Comparison of ENCODE assay signal across 30 cellular contexts in the genomic region with DNA sequence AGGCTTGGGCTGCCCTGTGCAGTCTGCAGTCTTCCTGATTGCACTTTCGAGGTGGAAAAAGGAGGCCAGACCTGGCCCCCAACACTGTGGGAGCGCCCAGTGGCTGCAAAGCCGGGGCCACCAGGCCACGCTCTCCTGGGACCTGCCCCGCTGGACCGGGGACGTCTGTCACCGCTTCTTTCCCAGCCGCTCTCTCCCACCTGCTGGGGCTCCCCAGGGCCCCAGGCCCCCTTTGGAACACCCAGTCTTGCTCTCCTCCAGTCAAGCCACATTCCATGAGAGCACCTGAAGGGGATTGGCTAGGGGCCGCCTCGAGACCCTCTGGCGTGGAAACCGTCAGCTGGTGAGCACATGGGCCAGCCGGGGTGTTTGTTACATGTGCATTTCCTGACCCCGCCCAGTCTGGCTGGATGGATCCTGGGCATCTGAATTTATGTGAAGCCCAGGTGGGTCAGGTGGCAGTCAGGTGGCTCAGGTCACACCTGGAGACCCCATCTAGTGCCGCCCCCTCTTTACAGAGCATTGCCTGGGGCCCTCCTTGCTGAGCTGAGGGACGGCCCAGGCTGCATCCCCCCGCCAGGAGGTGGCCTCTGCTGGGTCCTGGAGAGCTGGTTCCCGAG. TPM values are rescaled to one million over a fixed set of nuclear protein-coding genes. Genes with fewer than 3 reads are reported as not detected.
"Had no signal": no experiment of that assay in that cellular context is flagged by ENCODE, and none has a peak within 500 bp of the region (broad histone marks: within the 10 kb centered on the region; RNA-seq: fewer than 3 reads in every experiment).

No MANE protein-coding gene starts in this region.

- DNase-seq: activated B cell treated with CpG ODN at 0.5 μM for 24 hours; activated CD4-positive, alpha-beta T cell treated with anti-CD3 and anti-CD28 coated beads for 36 hours; activated CD4-positive, alpha-beta T cell treated with anti-CD3 and anti-CD28 coated beads, Interleukin-2, amount 50 U/mL, for 4 hours; activated CD8-positive, alpha-beta memory T cell treated with anti-CD3 and anti-CD28 coated beads, Interleukin-2, amount 50 U/mL, for 48 hours; activated naive CD4-positive, alpha-beta T cell; activated T-cell treated with anti-CD3 and anti-CD28 coated beads, Interleukin-2, amount 50 U/mL, for 4 hours; adrenal gland; brain microvascular endothelial cell; central memory CD4-positive, alpha-beta T cell; effector memory CD4-positive, alpha-beta T cell; foreskin melanocyte; hippocampal formation; left colon; occipital lobe; stimulated activated CD4-positive, alpha-beta T cell treated with anti-CD3 and anti-CD28 coated beads, Interleukin-2, amount 100 ng/mL, for 24 hours; stomach; SW 1271; transverse colon; uterus had no signal

- FAIRE-seq: colon, endothelial cell of umbilical vein, islet of Langerhans had no signal

- H3K4me3 ChIP-seq: adrenal gland, ascending aorta, skin epidermis, stomach, suprapubic skin, transverse colon, uterus had no signal

- H3K9me3 ChIP-seq: adrenal gland, ascending aorta, stomach, suprapubic skin, transverse colon, uterus had no signal

- ATAC-seq: activated CD4-positive, alpha-beta T cell treated with anti-CD3 and anti-CD28 coated beads for 36 hours; activated T-cell treated with anti-CD3 and anti-CD28 coated beads, Interleukin-2, amount 50 U/mL, for 4 hours; left colon; stimulated activated effector memory CD8-positive, alpha-beta T cell treated with anti-CD3 and anti-CD28 coated beads, Interleukin-12 subunit alpha, Interleukin-12 subunit beta, amount 100 ng/mL, for 72 hours; T-helper 17 cell had no signal

- H3K27me3 ChIP-seq: ascending aorta, brain microvascular endothelial cell, uterus had no signal

- H3K4me1 ChIP-seq: adrenal gland, ascending aorta, stomach, suprapubic skin, transverse colon, uterus had no signal

- H3K36me3 ChIP-seq: adrenal gland, ascending aorta, brain microvascular endothelial cell, stomach, suprapubic skin, transverse colon, uterus had no signal

- H3K27ac ChIP-seq: adrenal gland, ascending aorta, brain microvascular endothelial cell, skin epidermis, stomach, suprapubic skin, transverse colon, uterus had no signal

RNA-seq across cellular contexts. Expression of a gene that starts 37.7 kb away (rescaled TPM):
- total RNA-seq: activated CD8-positive, alpha-beta memory T cell treated with anti-CD3 and anti-CD28 coated beads for 36 hours; dermis microvascular lymphatic vessel endothelial cell; endothelial cell of umbilical vein; lung microvascular endothelial cell had no signal
- polyA plus RNA-seq: endothelial cell of umbilical vein had no signal
